In the genomic region with DNA sequence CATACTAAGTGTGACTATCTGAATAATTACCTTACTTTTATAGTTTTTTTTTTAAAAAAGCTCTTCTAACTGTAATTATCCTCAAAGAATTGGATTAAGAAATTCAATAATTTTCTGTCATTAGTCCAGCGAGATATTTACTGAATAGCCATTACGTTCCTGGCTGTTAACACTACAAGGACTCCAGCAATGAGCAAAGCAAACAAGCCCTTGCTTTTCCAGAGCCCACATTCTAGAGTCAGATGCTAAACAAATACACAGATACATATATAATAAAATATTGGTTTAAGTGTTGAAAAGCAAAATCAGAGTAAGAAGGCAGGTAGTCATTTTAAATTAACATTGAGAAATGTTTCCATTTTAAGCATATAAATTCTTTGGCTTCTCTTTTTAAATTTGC, we compare ENCODE assay signal across 16 cellular contexts.
A peak's percentile ranks its signal among the peaks of the same experiment; 100 is the strongest.
DNase-seq lines count a peak whose midpoint lies in the region; ATAC-seq and TF ChIP-seq lines count a peak whose summit lies in the region.
"Had no signal": no experiment of that assay in that cellular context is flagged by ENCODE, and none has a peak within 500 bp of the region (broad histone marks: within the 10 kb centered on the region; RNA-seq: fewer than 3 reads in every experiment).

No MANE protein-coding gene starts in this region.

- no peak for ATAC-seq in stimulated activated naive B cell treated with anti-CD40 and anti-IgM and Interleukin-4, amounts not matched to agents 10 μg/mL and 1 μg/mL and 100 μg/mL, for 72 hours (replicated peaks)
- ATAC-seq in HG02623 (IDR thresholded peaks at IDR 0.05; ENCODE audit: unreplicated experiment) (no peak), GM18519 (IDR thresholded peaks at IDR 0.05; ENCODE audit: low FRiP score, unreplicated experiment) (no peak), HG03039 (IDR thresholded peaks at IDR 0.05; ENCODE audit: unreplicated experiment) (no peak)
- ATAC-seq: activated CD4-positive, CD25-positive, alpha-beta regulatory T cell treated with anti-CD3 and anti-CD28 coated beads, Interleukin-2, amount 50 U/mL, for 24 hours; left colon had no signal

- peak overlapping the region; percentile 4 for H3K9ac ChIP-seq in GM23248
- peak overlapping the region; percentile 68 for H3K9ac ChIP-seq in adipocyte (ENCODE audit: low read length)

- H3K4me3 Mint-ChIP-seq in osteocyte (ENCODE audit: unreplicated experiment): peak overlapping the region; percentile 26
- H3K4me3 Mint-ChIP-seq in stimulated activated naive B cell treated with anti-CD40 and anti-IgM and Interleukin-4, amounts not matched to agents 10 μg/mL and 1 μg/mL and 100 μg/mL, for 72 hours: no peak overlapping the region
- H3K4me3 Mint-ChIP-seq: naive B cell had no signal

- H3K4me3 ChIP-seq in GM23248 (peak overlapping the region; percentile 27; the same call in 1 of the 2 replicates), adipocyte (ENCODE audit: low read length) (peak overlapping the region; percentile 76)
- H3K4me3 ChIP-seq: cardiac muscle cell had no signal

- H3K79me2 ChIP-seq in GM23248 (ENCODE audit: insufficient read depth): no peaks in the 10 kb centered on the region

- H3F3A ChIP-seq in GM23248 (ENCODE audit: insufficient read depth): peaks cover 10% of the 10 kb centered on the region

- H3K4me1 Mint-ChIP-seq in osteocyte (ENCODE audit: unreplicated experiment): peaks cover 31% of the 10 kb centered on the region
- no peaks in the 10 kb centered on the region for H3K4me1 Mint-ChIP-seq in stimulated activated naive B cell treated with anti-CD40 and anti-IgM and Interleukin-4, amounts not matched to agents 10 μg/mL and 1 μg/mL and 100 μg/mL, for 72 hours
- H3K4me1 Mint-ChIP-seq: naive B cell had no signal

- no peaks in the 10 kb centered on the region for H3K9me2 ChIP-seq in GM23248 (ENCODE audit: insufficient read depth)

- H3K27me3 ChIP-seq in GM23248 (replicated peaks; ENCODE audit: insufficient read depth) (no peaks in the 10 kb centered on the region), adipocyte (replicated peaks; ENCODE audit: control insufficient read depth, insufficient read depth, low read length) (no peaks in the 10 kb centered on the region)
- H3K27me3 ChIP-seq: cardiac muscle cell had no signal

- H3K36me3 ChIP-seq in GM23248 (ENCODE audit: low read depth) (peaks cover 3% of the 10 kb centered on the region; the same call in 1 of the 2 replicates), adipocyte (ENCODE audit: control insufficient read depth, insufficient read depth, low read length, severe bottlenecking) (no peaks in the 10 kb centered on the region)
- H3K36me3 ChIP-seq: cardiac muscle cell had no signal

- H4K20me1 ChIP-seq in GM23248 (ENCODE audit: insufficient read depth): no peaks in the 10 kb centered on the region

- peak overlapping the region; percentile 44 for H3K4me2 ChIP-seq in GM23248 (ENCODE audit: unreplicated experiment)

- H3K27ac ChIP-seq in GM23248: 0 out of 2 replicates have a peak overlapping the region, but pooled peaks have one; percentile 7
- H3K27ac ChIP-seq: cardiac muscle cell had no signal

- in situ Hi-C loops in GM23248 (cut with MboI): no loop called here

- H3K4me1 ChIP-seq in GM23248 (ENCODE audit: insufficient read depth): peaks cover 19% of the 10 kb centered on the region
- peaks cover 13% of the 10 kb centered on the region for H3K4me1 ChIP-seq in adipocyte (ENCODE audit: control insufficient read depth, insufficient read depth, low read length)

- 94 to 95% methylated on average over 2 of the region's 2 CpGs for WGBS in GM23248 (ENCODE audit: low coverage in 1 of 2, low lambda C conversion rate in 2 of 2, missing lambda C conversion rate in 2 of 2), 2 experiments

- no peak for TF ChIP-seq CTCF in osteocyte (IDR thresholded peaks at IDR 0.05)

- no peaks in the 10 kb centered on the region for H3K9me3 Mint-ChIP-seq in osteocyte (ENCODE audit: unreplicated experiment)
- H3K9me3 Mint-ChIP-seq in stimulated activated naive B cell treated with anti-CD40 and anti-IgM and Interleukin-4, amounts not matched to agents 10 μg/mL and 1 μg/mL and 100 μg/mL, for 72 hours: no peaks in the 10 kb centered on the region
- H3K9me3 Mint-ChIP-seq: naive B cell had no signal

- H3K36me3 Mint-ChIP-seq in osteocyte (ENCODE audit: unreplicated experiment): peaks cover 16% of the 10 kb centered on the region
- H3K36me3 Mint-ChIP-seq in stimulated activated naive B cell treated with anti-CD40 and anti-IgM and Interleukin-4, amounts not matched to agents 10 μg/mL and 1 μg/mL and 100 μg/mL, for 72 hours: peaks cover 14 to 19% of the 10 kb centered on the region in 2 donors

- DNase-seq in GM23248 (no peak), NCI-H187 treated with DMSO at 0.1 percent for 48 hours (lab: John Stamatoyannopoulos, UW) (peak; percentile 65), adipocyte (ENCODE audit: low read depth) (no peak), osteocyte (ENCODE audit: extremely low spot score, unreplicated experiment) (no peak)
- DNase-seq in stimulated activated naive B cell treated with anti-CD40 and anti-IgM and Interleukin-4, amounts not matched to agents 10 μg/mL and 1 μg/mL and 100 μg/mL, for 72 hours: no peak
- DNase-seq: activated CD8-positive, alpha-beta memory T cell treated with anti-CD3 and anti-CD28 coated beads, Interleukin-2, amount 50 U/mL, for 48 hours; activated naive CD4-positive, alpha-beta T cell treated with anti-CD3 and anti-CD28 coated beads, Interleukin-2, amount 50 U/mL, for 16 hours; head of caudate nucleus; left colon; naive B cell; stimulated activated CD4-positive, alpha-beta T cell treated with anti-CD3 and anti-CD28 coated beads, Interleukin-4, amount 100 ng/mL, for 1 hour had no signal

- H3K27ac Mint-ChIP-seq in osteocyte (ENCODE audit: unreplicated experiment): peak overlapping the region; percentile 79
- no peak overlapping the region for H3K27ac Mint-ChIP-seq in stimulated activated naive B cell treated with anti-CD40 and anti-IgM and Interleukin-4, amounts not matched to agents 10 μg/mL and 1 μg/mL and 100 μg/mL, for 72 hours
- H3K27ac Mint-ChIP-seq: naive B cell had no signal

- H3K9me3 ChIP-seq in GM23248 (ENCODE audit: low read depth) (no peaks in the 10 kb centered on the region), adipocyte (ENCODE audit: control insufficient read depth, low read length) (no peaks in the 10 kb centered on the region)

- no peak overlapping the region for H2AFZ ChIP-seq in GM23248

- no peaks in the 10 kb centered on the region for H3K27me3 Mint-ChIP-seq in osteocyte (ENCODE audit: unreplicated experiment)
- no peaks in the 10 kb centered on the region for H3K27me3 Mint-ChIP-seq in stimulated activated naive B cell treated with anti-CD40 and anti-IgM and Interleukin-4, amounts not matched to agents 10 μg/mL and 1 μg/mL and 100 μg/mL, for 72 hours
- H3K27me3 Mint-ChIP-seq: naive B cell had no signal
